ENCODE assay signal across 8 cellular contexts in genomic region chr1:25266554-25267287, GRCh38. TPM values are rescaled to one million over a fixed set of nuclear protein-coding genes. Genes with fewer than 3 reads are reported as not detected.
DNase-seq lines count a peak whose midpoint lies in the region; ATAC-seq, FAIRE-seq and TF ChIP-seq lines count a peak whose summit lies in the region.
"Not testable (repeated sequence)": the region's sequence is repeated elsewhere in the genome, so short reads cannot be mapped to it uniquely, and the experiment has no call there.

No MANE protein-coding gene starts in this region.

- H3K9me3 ChIP-seq in colonic mucosa, ovary, tibial nerve: not testable (repeated sequence)

- H3K79me2 ChIP-seq in KMS-11 (ENCODE audit: insufficient read depth, low read depth) = not testable (repeated sequence)

- H3K4me1 ChIP-seq in KMS-11 (ENCODE audit: low read depth, poor library complexity, severe bottlenecking); colonic mucosa; ovary (ENCODE audit: insufficient read depth); tibial nerve: not testable (repeated sequence)

- not testable (repeated sequence) for H2AFZ ChIP-seq in KMS-11 (ENCODE audit: low read depth)

- H3K36me3 ChIP-seq in KMS-11 (ENCODE audit: insufficient read depth); colonic mucosa; ovary; tibial nerve: not testable (repeated sequence)

- intact Hi-C loops in colonic mucosa (cut with DNase I); ovary (cut with DNase I): not testable (repeated sequence)

- ATAC-seq in HG02642 (IDR thresholded peaks at IDR 0.05; ENCODE audit: poor library complexity, unreplicated experiment) = peak; percentile 41

- H3K4me2 ChIP-seq in KMS-11 = peak overlapping the region; percentile 60

- peak; percentile 49 for FAIRE-seq in GM18507 (lab: Jason Lieb, UNC)

- not testable (repeated sequence) for TF ChIP-seq EP300 in ovary (IDR thresholded peaks at IDR 0.05); tibial nerve (IDR thresholded peaks at IDR 0.05)

- not testable (repeated sequence) for H4K20me1 ChIP-seq in KMS-11 (ENCODE audit: insufficient read depth)

- not testable (repeated sequence) for H3K27me3 ChIP-seq in KMS-11 (ENCODE audit: insufficient read depth, low read depth); colonic mucosa; ovary; tibial nerve

- peak overlapping the region; percentile 80 for H3K27ac ChIP-seq in KMS-11
- H3K27ac ChIP-seq in colonic mucosa, ovary: not testable (repeated sequence)
- peak overlapping the region in 1 of 4 donors; percentile 91 for H3K27ac ChIP-seq in tibial nerve

- not testable (repeated sequence) for TF ChIP-seq CTCF in KMS-11 (conservative IDR thresholded peaks at IDR 0.05; ENCODE audit: low read depth, low read length); colonic mucosa (IDR thresholded peaks at IDR 0.05); ovary (IDR thresholded peaks at IDR 0.05); tibial nerve (IDR thresholded peaks at IDR 0.05)

- H3K4me3 ChIP-seq in KMS-11 (IDR thresholded peaks at IDR 0.05; ENCODE audit: insufficient read depth, low read depth, low read length) = not testable (repeated sequence)
- H3K4me3 ChIP-seq in colonic mucosa (peak overlapping the region; percentile 28), iPS-11a (ENCODE audit: low read depth, low read length) (peak overlapping the region; percentile 42), ovary (peak overlapping the region; percentile 38), tibial nerve (peak overlapping the region; percentile 16 to 64 (median 45))

- H3K9ac ChIP-seq in KMS-11 = peak overlapping the region; percentile 58; the same call in 1 of the 2 replicates
- H3K9ac ChIP-seq in colonic mucosa (ENCODE audit: low read depth in 2 of 2, low read length in 2 of 2) = not testable (repeated sequence)

- not testable (repeated sequence) for TF ChIP-seq POLR2A in ovary (IDR thresholded peaks at IDR 0.05); tibial nerve (IDR thresholded peaks at IDR 0.05)

- DNase-seq in GM18507 (ENCODE audit: extremely low spot score, insufficient read length, low read depth); ovary; tibial nerve (ENCODE audit: low spot score in 2 of 2): not testable (repeated sequence)
- peak; percentile 24 for DNase-seq in activated CD4-positive, alpha-beta T cell treated with anti-CD3 and anti-CD28 coated beads for 48 hours
- DNase-seq in colonic mucosa = peak; percentile 60

- WGBS in ovary, 3 donors = 0 to 1% (median 0%) methylated on average over 10 to 25 of the region's 45 CpGs
- WGBS in tibial nerve, 2 donors = 1 to 2% methylated on average over 6 to 12 of the region's 45 CpGs

RNA-seq across cellular contexts. Expression of gene RHD, which starts 5.6 kb away (rescaled TPM):
- total RNA-seq in colonic mucosa = under 1 TPM in 1 of 2 donors, not detected in 1; 0.10 TPM
- not detected for total RNA-seq in ovary
- not detected for polyA plus RNA-seq in ovary
- total RNA-seq in tibial nerve = not detected

RNA-seq across cellular contexts. Expression of gene RSRP1, which starts 19.5 kb away (rescaled TPM):
- 100 to 1,000 TPM; 129 to 137 TPM for total RNA-seq in colonic mucosa
- 100 to 1,000 TPM in 2 of 7 donors, 10 to 100 TPM in 5; 52.1 to 138 (median 82.1) TPM for total RNA-seq in ovary
- polyA plus RNA-seq in ovary = 100 to 1,000 TPM in 1 of 2 donors, 10 to 100 TPM in 1; 70.0 to 131 TPM
- 100 to 1,000 TPM; 169 to 191 (median 178) TPM for total RNA-seq in tibial nerve

RNA-seq across cellular contexts. Expression of gene SYF2, which starts 34.4 kb away (rescaled TPM):
- total RNA-seq in colonic mucosa (10 to 100 TPM; 38.8 to 60.8 TPM), ovary (100 to 1,000 TPM in 1 of 7 donors, 10 to 100 TPM in 6; 38.2 to 106 (median 64.5) TPM), tibial nerve (10 to 100 TPM; 32.7 to 52.2 (median 43.7) TPM)
- 100 to 1,000 TPM; 122 to 141 TPM for polyA plus RNA-seq in ovary
